9 cellular contexts compared by ENCODE assay signal in the genomic region with DNA sequence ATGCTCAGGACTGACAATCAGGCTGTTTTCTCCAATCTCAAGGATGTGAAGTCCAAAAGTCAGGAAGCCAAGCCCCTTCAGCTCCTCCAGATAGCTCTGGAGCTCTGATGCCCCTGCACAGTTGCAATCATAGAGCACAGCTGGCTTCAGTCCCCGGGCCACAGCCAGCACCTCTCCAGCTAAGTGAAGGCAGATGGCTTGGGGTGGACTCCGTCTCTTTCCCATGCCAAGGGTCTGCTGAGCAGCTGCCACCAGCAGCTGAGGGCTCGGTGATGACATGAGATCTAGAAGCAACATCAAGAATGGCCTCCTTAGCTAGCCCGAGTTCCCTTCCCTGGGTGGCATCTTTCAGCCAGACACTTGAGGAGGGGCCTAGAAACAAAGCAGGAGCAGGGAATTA. TPM values are rescaled to one million over a fixed set of nuclear protein-coding genes. Genes with fewer than 3 reads are reported as not detected.
DNase-seq lines count a peak whose midpoint lies in the region; ATAC-seq, FAIRE-seq and TF ChIP-seq lines count a peak whose summit lies in the region.
"Had no signal": no experiment of that assay in that cellular context is flagged by ENCODE, and none has a peak within 500 bp of the region (broad histone marks: within the 10 kb centered on the region; RNA-seq: fewer than 3 reads in every experiment).

No MANE protein-coding gene starts in this region.

- POLR2A ChIA-PET in activated CD8-positive, alpha-beta T cell treated with anti-CD3 and anti-CD28 coated beads, Interleukin-2, amount 10 ng/mL, durations not matched to agents 7 days and 5 days (lab: Charles Lee) = interaction anchor here (0.6 to 6.1 kb wide), 8 partner anchors 9 to 59 kb away, joined by 3 to 51 read pairs (median 6); a partner anchor contains a TSS

- peak overlapping the region; percentile 91 for H3K4me3 Mint-ChIP-seq in stimulated activated naive CD8-positive, alpha-beta T cell treated with anti-CD3 and anti-CD28 coated beads, Interleukin-15, Interleukin-2, amounts not matched to agents 100 ng/mL and 50 ng/mL, for 24 hours
- peak overlapping the region; percentile 94 for H3K4me3 Mint-ChIP-seq in activated CD8-positive, alpha-beta T cell treated with anti-CD3 and anti-CD28 coated beads, Interleukin-2, amount 10 ng/mL, durations not matched to agents 7 days and 5 days

- H3K27ac Mint-ChIP-seq in stimulated activated naive CD8-positive, alpha-beta T cell treated with anti-CD3 and anti-CD28 coated beads, Interleukin-15, Interleukin-2, amounts not matched to agents 100 ng/mL and 50 ng/mL, for 24 hours = peak overlapping the region; percentile 99
- H3K27ac Mint-ChIP-seq in activated CD8-positive, alpha-beta T cell treated with anti-CD3 and anti-CD28 coated beads, Interleukin-2, amount 10 ng/mL, durations not matched to agents 7 days and 5 days = peak overlapping the region; percentile 99

- peak overlapping the region; percentile 61 for H3K4me3 ChIP-seq in kidney epithelial cell (ENCODE audit: low read depth, low read length)

- no peak for TF ChIP-seq CTCF in kidney epithelial cell (IDR thresholded peaks at IDR 0.05; ENCODE audit: insufficient read depth, low read length, poor library complexity, severe bottlenecking)

- CTCF ChIA-PET in activated CD8-positive, alpha-beta T cell treated with anti-CD3 and anti-CD28 coated beads, Interleukin-2, amount 10 ng/mL, durations not matched to agents 7 days and 5 days (lab: Charles Lee) = interaction anchor here (1.4 to 5.4 kb wide), 4 partner anchors 16 to 44 kb away, joined by 5 to 42 read pairs (median 8); a partner anchor contains a TSS

- H3K27me3 ChIP-seq in kidney epithelial cell (ENCODE audit: control insufficient read depth, insufficient read depth, low read length) = no peaks in the 10 kb centered on the region

- FAIRE-seq in GM19239 (lab: Jason Lieb, UNC) = no peak

- no peak for DNase-seq in stimulated activated naive CD8-positive, alpha-beta T cell treated with anti-CD3 and anti-CD28 coated beads, Interleukin-15, Interleukin-2, amounts not matched to agents 100 U/mL and 50 U/mL, for 24 hours
- no peak for DNase-seq in activated CD8-positive, alpha-beta T cell treated with anti-CD3 and anti-CD28 coated beads, Interleukin-2, amount 10 ng/mL, durations not matched to agents 7 days and 5 days
- DNase-seq in kidney epithelial cell (ENCODE audit: low read depth) (no peak), OCI-M2 (lab: John Stamatoyannopoulos, UW; ENCODE audit: unreplicated experiment) (no peak), RKO (ENCODE audit: low spot score) (no peak), GM19239 (ENCODE audit: insufficient read length, low spot score) (no peak)

- no peaks in the 10 kb centered on the region for H3K36me3 ChIP-seq in kidney epithelial cell (ENCODE audit: control insufficient read depth, insufficient read depth, low read length)
- H3K36me3 ChIP-seq: cardiac muscle cell had no signal

- no peak for ATAC-seq in stimulated activated naive CD8-positive, alpha-beta T cell treated with anti-CD3 and anti-CD28 coated beads, Interleukin-15, Interleukin-2, amounts not matched to agents 100 U/mL and 50 U/mL, for 24 hours
- ATAC-seq in activated CD8-positive, alpha-beta T cell treated with anti-CD3 and anti-CD28 coated beads, Interleukin-2, amount 10 ng/mL, durations not matched to agents 7 days and 5 days = no peak
- ATAC-seq in GM21825 (IDR thresholded peaks at IDR 0.05; ENCODE audit: unreplicated experiment) = no peak

- H3K27me3 Mint-ChIP-seq in stimulated activated naive CD8-positive, alpha-beta T cell treated with anti-CD3 and anti-CD28 coated beads, Interleukin-15, Interleukin-2, amounts not matched to agents 100 ng/mL and 50 ng/mL, for 24 hours = no peaks in the 10 kb centered on the region
- H3K27me3 Mint-ChIP-seq in activated CD8-positive, alpha-beta T cell treated with anti-CD3 and anti-CD28 coated beads, Interleukin-2, amount 10 ng/mL, durations not matched to agents 7 days and 5 days (ENCODE audit: low read depth) = no peaks in the 10 kb centered on the region

- peaks cover 6% of the 10 kb centered on the region for H3K9me3 Mint-ChIP-seq in stimulated activated naive CD8-positive, alpha-beta T cell treated with anti-CD3 and anti-CD28 coated beads, Interleukin-15, Interleukin-2, amounts not matched to agents 100 ng/mL and 50 ng/mL, for 24 hours
- no peaks in the 10 kb centered on the region for H3K9me3 Mint-ChIP-seq in activated CD8-positive, alpha-beta T cell treated with anti-CD3 and anti-CD28 coated beads, Interleukin-2, amount 10 ng/mL, durations not matched to agents 7 days and 5 days (ENCODE audit: insufficient read depth)

- H3K36me3 Mint-ChIP-seq in stimulated activated naive CD8-positive, alpha-beta T cell treated with anti-CD3 and anti-CD28 coated beads, Interleukin-15, Interleukin-2, amounts not matched to agents 100 ng/mL and 50 ng/mL, for 24 hours (ENCODE audit: low read depth) = peaks cover 47% of the 10 kb centered on the region
- peaks cover 48% of the 10 kb centered on the region for H3K36me3 Mint-ChIP-seq in activated CD8-positive, alpha-beta T cell treated with anti-CD3 and anti-CD28 coated beads, Interleukin-2, amount 10 ng/mL, durations not matched to agents 7 days and 5 days (ENCODE audit: low read depth)

- peaks cover 55% of the 10 kb centered on the region for H3K4me1 Mint-ChIP-seq in stimulated activated naive CD8-positive, alpha-beta T cell treated with anti-CD3 and anti-CD28 coated beads, Interleukin-15, Interleukin-2, amounts not matched to agents 100 ng/mL and 50 ng/mL, for 24 hours (ENCODE audit: low read depth)
- peaks cover 45% of the 10 kb centered on the region for H3K4me1 Mint-ChIP-seq in activated CD8-positive, alpha-beta T cell treated with anti-CD3 and anti-CD28 coated beads, Interleukin-2, amount 10 ng/mL, durations not matched to agents 7 days and 5 days (ENCODE audit: low read depth)

RNA-seq across cellular contexts. Expression of a gene that starts 1.0 kb away (rescaled TPM):
- 1 to 10 TPM; 2.5 to 2.6 TPM for total RNA-seq in activated CD8-positive, alpha-beta T cell treated with anti-CD3 and anti-CD28 coated beads, Interleukin-2, amount 10 ng/mL, durations not matched to agents 7 days and 5 days
- total RNA-seq in kidney epithelial cell = 12.4 and 12.7 TPM in 2 replicates

RNA-seq across cellular contexts. Expression of a gene that starts 22.6 kb away (rescaled TPM):
- total RNA-seq in activated CD8-positive, alpha-beta T cell treated with anti-CD3 and anti-CD28 coated beads, Interleukin-2, amount 10 ng/mL, durations not matched to agents 7 days and 5 days = under 1 TPM; 0.16 to 0.21 TPM
- total RNA-seq in kidney epithelial cell = 90.1 and 99.7 TPM in 2 replicates

RNA-seq across cellular contexts. Expression of a gene that starts 27.5 kb away (rescaled TPM):
- total RNA-seq in activated CD8-positive, alpha-beta T cell treated with anti-CD3 and anti-CD28 coated beads, Interleukin-2, amount 10 ng/mL, durations not matched to agents 7 days and 5 days = 100 to 1,000 TPM; 319 to 322 TPM
- not detected in 2 replicates for total RNA-seq in kidney epithelial cell

RNA-seq across cellular contexts. Expression of a gene that starts 44.4 kb away (rescaled TPM):
- 1 to 10 TPM; 6.3 to 6.5 TPM for total RNA-seq in activated CD8-positive, alpha-beta T cell treated with anti-CD3 and anti-CD28 coated beads, Interleukin-2, amount 10 ng/mL, durations not matched to agents 7 days and 5 days
- total RNA-seq in kidney epithelial cell = 14.6 and 15.7 TPM in 2 replicates

Comparison
In these comparisons a context has a peak if more than half of its experiments do, and no peak if none do; other contexts are left out.
1. RNA of a gene that starts 22.6 kb away (total RNA-seq): 90.1 to 99.7 TPM in kidney epithelial cell; 0.16 to 0.21 TPM in activated CD8-positive, alpha-beta T cell treated with anti-CD3 and anti-CD28 coated beads, Interleukin-2, amount 10 ng/mL, durations not matched to agents 7 days and 5 days; every median in the first group is over 10 times any median in the second.
2. RNA of a gene that starts 27.5 kb away (total RNA-seq): 319 to 322 TPM in activated CD8-positive, alpha-beta T cell treated with anti-CD3 and anti-CD28 coated beads, Interleukin-2, amount 10 ng/mL, durations not matched to agents 7 days and 5 days; not detected in kidney epithelial cell; every median in the first group is over 100 times any median in the second.